Comparison of ENCODE assay signal across 8 cellular contexts in the genomic region with DNA sequence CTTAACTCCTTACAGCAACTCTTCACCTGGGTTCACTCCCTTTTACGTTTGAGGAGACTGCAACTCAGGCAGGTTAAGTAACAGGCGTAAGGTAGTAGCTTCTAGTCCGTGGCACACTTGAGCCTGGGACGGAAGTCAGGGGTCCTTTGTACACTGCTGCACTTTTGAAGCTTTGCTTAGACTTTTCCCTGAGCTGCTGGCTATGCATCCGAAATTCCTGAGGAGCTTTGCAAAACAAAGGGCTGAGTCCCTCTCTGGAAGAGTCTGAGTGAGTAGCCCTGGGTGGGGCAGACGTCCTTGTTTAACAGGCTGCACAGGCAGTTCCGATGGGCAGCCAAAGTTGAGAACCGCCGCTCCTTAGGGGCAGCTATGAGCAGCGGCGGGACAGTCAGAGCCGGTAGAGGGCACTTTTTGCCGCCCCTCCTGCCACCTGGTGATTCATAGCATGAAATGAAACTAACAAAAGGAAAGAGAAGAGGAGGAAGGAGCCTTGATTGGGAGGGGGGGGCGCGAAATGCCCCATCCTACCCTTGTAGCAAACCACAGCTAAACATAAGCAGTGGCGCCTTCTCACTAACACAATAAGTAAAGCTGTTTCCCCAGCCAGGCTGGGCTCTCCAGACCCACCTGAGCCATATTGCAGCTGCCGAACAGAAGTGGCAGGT. TPM values are rescaled to one million over a fixed set of nuclear protein-coding genes. Genes with fewer than 3 reads are reported as not detected.
DNase-seq lines count a peak whose midpoint lies in the region; ATAC-seq and TF ChIP-seq lines count a peak whose summit lies in the region.

No MANE protein-coding gene starts in this region.

- no peak for TF ChIP-seq POLR2A in prostate gland (IDR thresholded peaks at IDR 0.05)

- H3K27me3 ChIP-seq in SJSA1 (replicated peaks) (no peaks in the 10 kb centered on the region), cardiac muscle cell (no peaks in the 10 kb centered on the region), prostate gland (replicated peaks; ENCODE audit: insufficient read depth) (no peaks in the 10 kb centered on the region)

- CTCF ChIA-PET in activated naive CD4-positive, alpha-beta T cell treated with anti-CD3 and anti-CD28 coated beads, Interleukin-2, amount 10 ng/mL, durations not matched to agents 7 days and 5 days (lab: Charles Lee), result interaction anchor here (0.7 to 5.5 kb wide), 15 partner anchors 8 to 276 kb away, joined by 3 to 57 read pairs (median 3); a partner anchor contains a TSS

- H3K4me1 ChIP-seq in SJSA1 (replicated peaks), result peaks cover 33% of the 10 kb centered on the region
- H3K4me1 ChIP-seq in cardiac muscle cell (ENCODE audit: low read depth), result peaks cover 5% of the 10 kb centered on the region
- H3K4me1 ChIP-seq in prostate gland (replicated peaks), result peaks cover 21% of the 10 kb centered on the region
- peaks cover 2% of the 10 kb centered on the region for H3K4me1 ChIP-seq in urinary bladder (ENCODE audit: insufficient read depth)

- peak overlapping the region; percentile 95 for H3K27ac Mint-ChIP-seq in activated naive CD4-positive, alpha-beta T cell treated with anti-CD3 and anti-CD28 coated beads, Interleukin-2, amount 10 ng/mL, durations not matched to agents 7 days and 5 days

- peak overlapping the region; percentile 92 for H3K4me3 Mint-ChIP-seq in activated naive CD4-positive, alpha-beta T cell treated with anti-CD3 and anti-CD28 coated beads, Interleukin-2, amount 10 ng/mL, durations not matched to agents 7 days and 5 days

- intact Hi-C loops in prostate gland (cut with DNase I), result no loop called here

- DNase-seq in ACHN, result peak; percentile 79
- peak; percentile 89 to 92 for DNase-seq in SJSA1 (ENCODE audit: low read depth in 1 of 2, low spot score in 2 of 2)
- peak; percentile 88 for DNase-seq in activated naive CD4-positive, alpha-beta T cell treated with anti-CD3 and anti-CD28 coated beads, Interleukin-2, amount 10 ng/mL, durations not matched to agents 7 days and 5 days
- peak; percentile 56 to 64 for DNase-seq in cardiac muscle cell (ENCODE audit: low read depth in 1 of 2, low spot score in 1 of 2)
- peak; percentile 77 for DNase-seq in prostate gland (ENCODE audit: low spot score)

- peaks cover under 1% of the 10 kb centered on the region for H3K27me3 Mint-ChIP-seq in activated naive CD4-positive, alpha-beta T cell treated with anti-CD3 and anti-CD28 coated beads, Interleukin-2, amount 10 ng/mL, durations not matched to agents 7 days and 5 days

- TF ChIP-seq CTCF in cardiac muscle cell (IDR thresholded peaks at IDR 0.05; ENCODE audit: low read depth, low read length), result peak; percentile 38
- peak in 3 of 4 experiments; percentile 21 to 43 (median 42) for TF ChIP-seq CTCF in prostate gland (IDR thresholded peaks at IDR 0.05)

- 7% methylated on average over 17 of the region's 17 CpGs for WGBS in prostate gland
- WGBS in urinary bladder, result 6% methylated on average over 17 of the region's 17 CpGs

- peak overlapping the region; percentile 60 for H3K4me3 ChIP-seq in SJSA1
- peak overlapping the region; percentile 43 for H3K4me3 ChIP-seq in cardiac muscle cell
- peak overlapping the region; percentile 75 to 77 for H3K4me3 ChIP-seq in prostate gland
- H3K4me3 ChIP-seq in urinary bladder (ENCODE audit: low read depth, low read length), result peak overlapping the region; percentile 72

- peaks cover 58% of the 10 kb centered on the region for H3K4me1 Mint-ChIP-seq in activated naive CD4-positive, alpha-beta T cell treated with anti-CD3 and anti-CD28 coated beads, Interleukin-2, amount 10 ng/mL, durations not matched to agents 7 days and 5 days

- H3K36me3 ChIP-seq in SJSA1 (peaks cover 15% of the 10 kb centered on the region), cardiac muscle cell (peaks cover 4% of the 10 kb centered on the region), prostate gland (peaks cover 0 to under 1% of the 10 kb centered on the region in 2 donors), urinary bladder (ENCODE audit: insufficient read depth) (peaks cover 1% of the 10 kb centered on the region)

- in situ Hi-C loops in ACHN (cut with HindIII; ENCODE audit: low pct_ligation_motif_present, low pct_unique_long_range_greater_than_20kb, low sequenced_read_pairs), result no loop called here

- H3K36me3 Mint-ChIP-seq in activated naive CD4-positive, alpha-beta T cell treated with anti-CD3 and anti-CD28 coated beads, Interleukin-2, amount 10 ng/mL, durations not matched to agents 7 days and 5 days, result peaks cover 5% of the 10 kb centered on the region

- H3K27ac ChIP-seq in SJSA1 (peak overlapping the region; percentile 22), cardiac muscle cell (no peak overlapping the region), prostate gland (peak overlapping the region; percentile 94), urinary bladder (ENCODE audit: low read depth) (peak overlapping the region; percentile 61)

- H3K9me3 ChIP-seq in SJSA1 (replicated peaks) (no peaks in the 10 kb centered on the region), cardiac muscle cell (ENCODE audit: low read depth) (no peaks in the 10 kb centered on the region), prostate gland (no peaks in the 10 kb centered on the region)

- ATAC-seq in GM18858 (IDR thresholded peaks at IDR 0.05; ENCODE audit: unreplicated experiment) (peak; percentile 43), HG03103 (IDR thresholded peaks at IDR 0.05; ENCODE audit: low read depth, unreplicated experiment) (peak; percentile 35)

- H3K9me3 Mint-ChIP-seq in activated naive CD4-positive, alpha-beta T cell treated with anti-CD3 and anti-CD28 coated beads, Interleukin-2, amount 10 ng/mL, durations not matched to agents 7 days and 5 days, result no peaks in the 10 kb centered on the region

RNA-seq across cellular contexts. Expression of a gene that starts 1.4 kb away (rescaled TPM):
- 90.4 and 136 TPM in 2 replicates for total RNA-seq in SJSA1 (2014; rRNA removed; shearing (Covaris generic))
- total RNA-seq in cardiac muscle cell (56.7 and 66.3 TPM in 2 replicates), prostate gland (100 to 1,000 TPM; 106 to 122 TPM), urinary bladder (32.9 TPM)
- polyA plus RNA-seq in cardiac muscle cell (77.7 and 109 TPM in 2 replicates), urinary bladder (183 TPM)

RNA-seq across cellular contexts. Expression of a gene that starts 8.9 kb away (rescaled TPM):
- 47.5 and 60.7 TPM in 2 replicates for total RNA-seq in SJSA1 (2014; rRNA removed; shearing (Covaris generic))
- total RNA-seq in cardiac muscle cell (154 and 188 TPM in 2 replicates), prostate gland (10 to 100 TPM; 18.7 to 44.5 TPM), urinary bladder (14.0 TPM)
- polyA plus RNA-seq in cardiac muscle cell (143 and 176 TPM in 2 replicates), urinary bladder (7.5 TPM)

RNA-seq across cellular contexts. Expression of a gene that starts 9.0 kb away (rescaled TPM):
- 79.9 and 109 TPM in 2 replicates for total RNA-seq in SJSA1 (2014; rRNA removed; shearing (Covaris generic))
- total RNA-seq in cardiac muscle cell (58.8 and 75.2 TPM in 2 replicates), prostate gland (100 to 1,000 TPM; 147 to 181 TPM), urinary bladder (31.2 TPM)
- polyA plus RNA-seq in cardiac muscle cell (14.9 and 17.0 TPM in 2 replicates), urinary bladder (83.0 TPM)

RNA-seq across cellular contexts. Expression of a gene that starts 36.6 kb away (rescaled TPM):
- total RNA-seq in SJSA1 (2014; rRNA removed; shearing (Covaris generic)), result 26.5 and 35.8 TPM in 2 replicates
- total RNA-seq in cardiac muscle cell (2.1 TPM in 1 of 2 replicates, not detected in the other), prostate gland (10 to 100 TPM in 1 of 2 donors, 1 to 10 TPM in 1; 3.3 to 19.4 TPM), urinary bladder (12.7 TPM)
- polyA plus RNA-seq in cardiac muscle cell (0.27 TPM in 1 of 2 replicates, not detected in the other), urinary bladder (34.7 TPM)

RNA-seq across cellular contexts. Expression of a gene that starts 48.0 kb away (rescaled TPM):
- total RNA-seq in SJSA1 (2014; rRNA removed; shearing (Covaris generic)), result not detected in 2 replicates
- total RNA-seq in cardiac muscle cell (not detected in 2 replicates), prostate gland (under 1 TPM; 0.68 to 0.80 TPM), urinary bladder (not detected)
- polyA plus RNA-seq in cardiac muscle cell (1.9 TPM in 1 of 2 replicates, not detected in the other), urinary bladder (0.35 TPM)
